Comparison of ENCODE assay signal across 8 cellular contexts in genomic region chr3:35639251-35640185, GRCh38. TPM values are rescaled to one million over a fixed set of nuclear protein-coding genes. Genes with fewer than 3 reads are reported as not detected.
DNase-seq lines count a peak whose midpoint lies in the region; ATAC-seq and TF ChIP-seq lines count a peak whose summit lies in the region.

TSS of gene ARPP21 (plus strand) at chr3:35639525. CDS start at chr3:35681752, 42,227 bp downstream.

- H3K27ac Mint-ChIP-seq in activated CD8-positive, alpha-beta T cell treated with anti-CD3 and anti-CD28 coated beads, Interleukin-2, amount 10 ng/mL, durations not matched to agents 7 days and 5 days: no peak within 1 kb of the TSS

- no peaks in the 10 kb centered on the region for H3K36me3 Mint-ChIP-seq in activated CD8-positive, alpha-beta T cell treated with anti-CD3 and anti-CD28 coated beads, Interleukin-2, amount 10 ng/mL, durations not matched to agents 7 days and 5 days (ENCODE audit: low read depth)

- peak within 1 kb of the TSS; percentile 81 for H2AFZ ChIP-seq in osteoblast (ENCODE audit: low read length)

- H3K9me3 Mint-ChIP-seq in activated CD8-positive, alpha-beta T cell treated with anti-CD3 and anti-CD28 coated beads, Interleukin-2, amount 10 ng/mL, durations not matched to agents 7 days and 5 days (ENCODE audit: insufficient read depth): peaks cover 2% of the 10 kb centered on the region

- H3K4me3 Mint-ChIP-seq in activated CD8-positive, alpha-beta T cell treated with anti-CD3 and anti-CD28 coated beads, Interleukin-2, amount 10 ng/mL, durations not matched to agents 7 days and 5 days: peak within 1 kb of the TSS; percentile 46

- POLR2A ChIA-PET in activated CD8-positive, alpha-beta T cell treated with anti-CD3 and anti-CD28 coated beads, Interleukin-2, amount 10 ng/mL, durations not matched to agents 7 days and 5 days (lab: Charles Lee): no interaction called here

- in situ Hi-C loops in HAP-1 (cut with MboI; ENCODE audit: low sequenced_read_pairs): no loop called here

- H3K27me3 Mint-ChIP-seq in activated CD8-positive, alpha-beta T cell treated with anti-CD3 and anti-CD28 coated beads, Interleukin-2, amount 10 ng/mL, durations not matched to agents 7 days and 5 days (ENCODE audit: low read depth): peaks cover 34% of the 10 kb centered on the region

- peak within 1 kb of the TSS; percentile 31 for H3K4me3 ChIP-seq in HAP-1
- H3K4me3 ChIP-seq in osteoblast (ENCODE audit: insufficient read depth, low read length): no peak within 1 kb of the TSS
- peak within 1 kb of the TSS in 1 of 2 donors; percentile 21 for H3K4me3 ChIP-seq in vagina

- DNase-seq in DMS53 (lab: John Stamatoyannopoulos, UW) (peak; percentile 66), HAP-1 (ENCODE audit: low spot score in 2 of 2) (peak in 1 of 2 experiments; percentile 43), Right ventricle myocardium superior (peak; percentile 33), osteoblast (ENCODE audit: insufficient read length, low spot score, missing footprints) (peak; percentile 75), UCSD-AML1 (lab: John Stamatoyannopoulos, UW; ENCODE audit: unreplicated experiment) (no peak), vagina (ENCODE audit: extremely low spot score in 2 of 2) (no peak), SW480 (ENCODE audit: low spot score) (no peak)
- DNase-seq in activated CD8-positive, alpha-beta T cell treated with anti-CD3 and anti-CD28 coated beads, Interleukin-2, amount 10 ng/mL, durations not matched to agents 7 days and 5 days: no peak

- H3K9me3 ChIP-seq in HAP-1 (no peaks in the 10 kb centered on the region), osteoblast (ENCODE audit: low read depth, low read length) (no peaks in the 10 kb centered on the region), vagina (no peaks in the 10 kb centered on the region)

- no peaks in the 10 kb centered on the region for H4K20me1 ChIP-seq in osteoblast (ENCODE audit: insufficient read depth, low read length)

- no peak within 1 kb of the TSS for H3K4me2 ChIP-seq in osteoblast (ENCODE audit: insufficient read depth, low read length)

- intact Hi-C loops in Right ventricle myocardium superior (cut with DNase I) (no loop called here), vagina (cut with DNase I) (no loop called here)

- no peak for TF ChIP-seq CTCF in osteoblast (IDR thresholded peaks at IDR 0.05; ENCODE audit: extremely low read depth, low read depth, low read length)
- no peak for TF ChIP-seq CTCF in vagina (IDR thresholded peaks at IDR 0.05)

- H3K27ac ChIP-seq in osteoblast (ENCODE audit: low read depth, low read length): no peak within 1 kb of the TSS
- no peak within 1 kb of the TSS for H3K27ac ChIP-seq in vagina

- CTCF ChIA-PET in activated CD8-positive, alpha-beta T cell treated with anti-CD3 and anti-CD28 coated beads, Interleukin-2, amount 10 ng/mL, durations not matched to agents 7 days and 5 days (lab: Charles Lee): no interaction called here

- H3K36me3 ChIP-seq in HAP-1 (replicated peaks) (no peaks in the 10 kb centered on the region), osteoblast (ENCODE audit: insufficient read depth, low read length) (no peaks in the 10 kb centered on the region), vagina (no peaks in the 10 kb centered on the region)

- ATAC-seq in activated CD8-positive, alpha-beta T cell treated with anti-CD3 and anti-CD28 coated beads, Interleukin-2, amount 10 ng/mL, durations not matched to agents 7 days and 5 days: peak; percentile 60
- ATAC-seq in Right ventricle myocardium superior (ENCODE audit: poor library complexity): peak; percentile 48

- H3K4me1 Mint-ChIP-seq in activated CD8-positive, alpha-beta T cell treated with anti-CD3 and anti-CD28 coated beads, Interleukin-2, amount 10 ng/mL, durations not matched to agents 7 days and 5 days (ENCODE audit: low read depth): peaks cover 4% of the 10 kb centered on the region

- no peaks in the 10 kb centered on the region; the same call in 1 of the 2 replicates for H3K4me1 ChIP-seq in HAP-1
- no peaks in the 10 kb centered on the region for H3K4me1 ChIP-seq in osteoblast (ENCODE audit: insufficient read depth, low read length)
- H3K4me1 ChIP-seq in vagina: peaks cover 14% of the 10 kb centered on the region

- no peak for TF ChIP-seq POLR2A in vagina (IDR thresholded peaks at IDR 0.05)

- H3K27me3 ChIP-seq in HAP-1 (ENCODE audit: low read depth): peaks cover 21% of the 10 kb centered on the region
- no peaks in the 10 kb centered on the region for H3K27me3 ChIP-seq in osteoblast (ENCODE audit: insufficient read depth, low read length)
- no peaks in the 10 kb centered on the region for H3K27me3 ChIP-seq in vagina

- no peaks in the 10 kb centered on the region for H3K79me2 ChIP-seq in osteoblast (ENCODE audit: insufficient read depth, low read length)

RNA-seq across cellular contexts. Expression of gene ARPP21, which starts in this region (rescaled TPM):
- total RNA-seq in activated CD8-positive, alpha-beta T cell treated with anti-CD3 and anti-CD28 coated beads, Interleukin-2, amount 10 ng/mL, durations not matched to agents 7 days and 5 days: not detected
- total RNA-seq in Right ventricle myocardium superior: not detected
- not detected in 2 replicates for total RNA-seq in osteoblast
- not detected for total RNA-seq in vagina

Comparison
In these comparisons a context has a peak if more than half of its experiments do, and no peak if none do; other contexts are left out.
1. Peak in ATAC-seq in activated CD8-positive, alpha-beta T cell treated with anti-CD3 and anti-CD28 coated beads, Interleukin-2, amount 10 ng/mL, durations not matched to agents 7 days and 5 days; RNA of the gene not detected or under 1 TPM.
2. Peak in DNase-seq and ATAC-seq in Right ventricle myocardium superior; RNA of the gene not detected or under 1 TPM.
3. Peak in DNase-seq in osteoblast; RNA of the gene not detected or under 1 TPM.